In genomic region chr2:44884231-44884630, GRCh38 we compare ENCODE assay signal across 9 cellular contexts. TPM values are rescaled to one million over a fixed set of nuclear protein-coding genes. Genes with fewer than 3 reads are reported as not detected.
"Had no signal": no experiment of that assay in that cellular context is flagged by ENCODE, and none has a peak within 500 bp of the region (broad histone marks: within the 10 kb centered on the region; RNA-seq: fewer than 3 reads in every experiment).

No MANE protein-coding gene starts in this region.

- H3K36me3 ChIP-seq: HAP-1 had no signal

- H3K9me3 Mint-ChIP-seq: H9 had no signal

- H3K4me3 Mint-ChIP-seq: H9 had no signal

- FAIRE-seq: H54 had no signal

- H3K9me3 ChIP-seq: HAP-1 had no signal

- H2AFZ ChIP-seq: GM23248 had no signal

- ATAC-seq: HCT116 had no signal

- DNase-seq: GM23248, GOT3, H7, H9, HCEC 1CT had no signal

- H3K9ac ChIP-seq: GM23248 had no signal

- H3K27ac ChIP-seq: GM23248 had no signal

- H3K4me3 ChIP-seq: GM23248, HAP-1 had no signal

- H3K4me1 ChIP-seq: HAP-1 had no signal

RNA-seq across cellular contexts. Expression of gene SIX3, which starts 57.3 kb away (rescaled TPM):
- total RNA-seq: GM23248, H4 had no signal
- polyA plus RNA-seq: GM23248 had no signal
